28 cellular contexts compared by ENCODE assay signal in genomic region chr1:33547574-33547973, GRCh38.
"Had no signal": no experiment of that assay in that cellular context is flagged by ENCODE, and none has a peak within 500 bp of the region (broad histone marks: within the 10 kb centered on the region; RNA-seq: fewer than 3 reads in every experiment).

No MANE protein-coding gene starts in this region.

- H3K27me3 Mint-ChIP-seq: activated CD4-positive, alpha-beta T cell treated with anti-CD3 and anti-CD28 coated beads, Interleukin-2, amount 10 ng/mL, durations not matched to agents 24 days and 14 days had no signal

- DNase-seq: activated CD4-positive, alpha-beta memory T cell treated with anti-CD3 and anti-CD28 coated beads, Interleukin-2, amount 10 ng/mL, durations not matched to agents 7 days and 5 days; activated CD4-positive, alpha-beta T cell treated with anti-CD3 and anti-CD28 coated beads for 36 hours; activated CD4-positive, alpha-beta T cell treated with anti-CD3 and anti-CD28 coated beads, Interleukin-2, amount 10 ng/mL, durations not matched to agents 24 days and 14 days; activated CD4-positive, CD25-positive, alpha-beta regulatory T cell; activated CD4-positive, CD25-positive, alpha-beta regulatory T cell treated with anti-CD3 and anti-CD28 coated beads, Interleukin-2, amount 50 U/mL, for 72 hours; activated CD8-positive, alpha-beta memory T cell treated with anti-CD3 and anti-CD28 coated beads, Interleukin-2, amount 50 U/mL, for 48 hours; activated gamma-delta T cell; activated naive CD4-positive, alpha-beta T cell; activated naive CD4-positive, alpha-beta T cell treated with anti-CD3 and anti-CD28 coated beads, Interleukin-2, amount 10 ng/mL, durations not matched to agents 7 days and 5 days; activated naive CD8-positive, alpha-beta T cell treated with anti-CD3 and anti-CD28 coated beads, Interleukin-2, amount 10 ng/mL, durations not matched to agents 7 days and 5 days; activated T-cell treated with anti-CD3 and anti-CD28 coated beads for 4 hours; activated T-cell treated with anti-CD3 and anti-CD28 coated beads, Interleukin-2, amount 50 U/mL, for 24 hours; activated T-cell treated with anti-CD3 and anti-CD28 coated beads, Interleukin-2, amount 50 U/mL, for 72 hours; body of pancreas; caudate nucleus; cortex of kidney; dermis blood vessel endothelial cell; effector CD4-positive, alpha-beta T cell; effector memory CD8-positive, alpha-beta T cell; erythroblast; foreskin melanocyte; heart right ventricle; T-helper 2 cell had no signal

- H3K36me3 Mint-ChIP-seq: activated naive CD4-positive, alpha-beta T cell treated with anti-CD3 and anti-CD28 coated beads, Interleukin-2, amount 10 ng/mL, durations not matched to agents 7 days and 5 days; activated naive CD8-positive, alpha-beta T cell treated with anti-CD3 and anti-CD28 coated beads, Interleukin-2, amount 10 ng/mL, durations not matched to agents 7 days and 5 days had no signal

- H3K9me3 ChIP-seq: ascending aorta had no signal

- FAIRE-seq: colon had no signal

- H3K27ac Mint-ChIP-seq: activated CD4-positive, alpha-beta memory T cell treated with anti-CD3 and anti-CD28 coated beads, Interleukin-2, amount 10 ng/mL, durations not matched to agents 7 days and 5 days; activated CD4-positive, alpha-beta T cell treated with anti-CD3 and anti-CD28 coated beads for 36 hours; activated CD4-positive, alpha-beta T cell treated with anti-CD3 and anti-CD28 coated beads, Interleukin-2, amount 10 ng/mL, durations not matched to agents 24 days and 14 days; activated naive CD4-positive, alpha-beta T cell treated with anti-CD3 and anti-CD28 coated beads, Interleukin-2, amount 10 ng/mL, durations not matched to agents 7 days and 5 days; activated naive CD4-positive, alpha-beta T cell treated with anti-CD3 and anti-CD28 coated beads, Interleukin-2, amount 50 U/mL, for 72 hours; activated naive CD8-positive, alpha-beta T cell treated with anti-CD3 and anti-CD28 coated beads, Interleukin-2, amount 10 ng/mL, durations not matched to agents 7 days and 5 days; activated T-cell treated with anti-CD3 and anti-CD28 coated beads, Interleukin-2, amount 50 U/mL, for 24 hours; activated T-cell treated with anti-CD3 and anti-CD28 coated beads, Interleukin-2, amount 50 U/mL, for 72 hours; effector memory CD8-positive, alpha-beta T cell had no signal

- H3K4me1 ChIP-seq: ascending aorta, body of pancreas, esophagus muscularis mucosa, gastroesophageal sphincter, heart right ventricle had no signal

- H3K36me3 ChIP-seq: ascending aorta, esophagus muscularis mucosa, gastroesophageal sphincter had no signal

- H3K27ac ChIP-seq: ascending aorta, body of pancreas, esophagus muscularis mucosa, gastroesophageal sphincter, heart right ventricle had no signal

- H3K27me3 ChIP-seq: ascending aorta, body of pancreas, esophagus muscularis mucosa, gastroesophageal sphincter, heart right ventricle had no signal

- H3K4me3 ChIP-seq: ascending aorta, body of pancreas, esophagus muscularis mucosa, gastroesophageal sphincter, heart right ventricle had no signal

- ATAC-seq: activated CD4-positive, alpha-beta T cell treated with anti-CD3 and anti-CD28 coated beads for 36 hours; activated naive CD4-positive, alpha-beta T cell treated with anti-CD3 and anti-CD28 coated beads, Interleukin-2, amount 50 U/mL, for 72 hours; activated T-cell treated with anti-CD3 and anti-CD28 coated beads, Interleukin-2, amount 50 U/mL, for 72 hours; body of pancreas; effector memory CD8-positive, alpha-beta T cell; gastroesophageal sphincter; heart right ventricle had no signal

- H3K4me3 Mint-ChIP-seq: activated CD4-positive, alpha-beta memory T cell treated with anti-CD3 and anti-CD28 coated beads, Interleukin-2, amount 10 ng/mL, durations not matched to agents 7 days and 5 days; activated CD4-positive, alpha-beta T cell treated with anti-CD3 and anti-CD28 coated beads for 36 hours; activated CD4-positive, alpha-beta T cell treated with anti-CD3 and anti-CD28 coated beads, Interleukin-2, amount 10 ng/mL, durations not matched to agents 24 days and 14 days; activated naive CD4-positive, alpha-beta T cell treated with anti-CD3 and anti-CD28 coated beads, Interleukin-2, amount 10 ng/mL, durations not matched to agents 7 days and 5 days; activated naive CD8-positive, alpha-beta T cell treated with anti-CD3 and anti-CD28 coated beads, Interleukin-2, amount 10 ng/mL, durations not matched to agents 7 days and 5 days; activated T-cell treated with anti-CD3 and anti-CD28 coated beads, Interleukin-2, amount 50 U/mL, for 24 hours; activated T-cell treated with anti-CD3 and anti-CD28 coated beads, Interleukin-2, amount 50 U/mL, for 72 hours; effector memory CD8-positive, alpha-beta T cell had no signal

- H3K4me1 Mint-ChIP-seq: activated CD4-positive, alpha-beta memory T cell treated with anti-CD3 and anti-CD28 coated beads, Interleukin-2, amount 10 ng/mL, durations not matched to agents 7 days and 5 days; activated CD4-positive, alpha-beta T cell treated with anti-CD3 and anti-CD28 coated beads for 36 hours; activated CD4-positive, alpha-beta T cell treated with anti-CD3 and anti-CD28 coated beads, Interleukin-2, amount 10 ng/mL, durations not matched to agents 24 days and 14 days; activated naive CD4-positive, alpha-beta T cell treated with anti-CD3 and anti-CD28 coated beads, Interleukin-2, amount 10 ng/mL, durations not matched to agents 7 days and 5 days; activated naive CD8-positive, alpha-beta T cell treated with anti-CD3 and anti-CD28 coated beads, Interleukin-2, amount 10 ng/mL, durations not matched to agents 7 days and 5 days had no signal

- H3K9me3 Mint-ChIP-seq: activated CD4-positive, alpha-beta memory T cell treated with anti-CD3 and anti-CD28 coated beads, Interleukin-2, amount 10 ng/mL, durations not matched to agents 7 days and 5 days; activated T-cell treated with anti-CD3 and anti-CD28 coated beads, Interleukin-2, amount 50 U/mL, for 24 hours; effector memory CD8-positive, alpha-beta T cell had no signal
